16 cellular contexts compared by ENCODE assay signal in the genomic region with DNA sequence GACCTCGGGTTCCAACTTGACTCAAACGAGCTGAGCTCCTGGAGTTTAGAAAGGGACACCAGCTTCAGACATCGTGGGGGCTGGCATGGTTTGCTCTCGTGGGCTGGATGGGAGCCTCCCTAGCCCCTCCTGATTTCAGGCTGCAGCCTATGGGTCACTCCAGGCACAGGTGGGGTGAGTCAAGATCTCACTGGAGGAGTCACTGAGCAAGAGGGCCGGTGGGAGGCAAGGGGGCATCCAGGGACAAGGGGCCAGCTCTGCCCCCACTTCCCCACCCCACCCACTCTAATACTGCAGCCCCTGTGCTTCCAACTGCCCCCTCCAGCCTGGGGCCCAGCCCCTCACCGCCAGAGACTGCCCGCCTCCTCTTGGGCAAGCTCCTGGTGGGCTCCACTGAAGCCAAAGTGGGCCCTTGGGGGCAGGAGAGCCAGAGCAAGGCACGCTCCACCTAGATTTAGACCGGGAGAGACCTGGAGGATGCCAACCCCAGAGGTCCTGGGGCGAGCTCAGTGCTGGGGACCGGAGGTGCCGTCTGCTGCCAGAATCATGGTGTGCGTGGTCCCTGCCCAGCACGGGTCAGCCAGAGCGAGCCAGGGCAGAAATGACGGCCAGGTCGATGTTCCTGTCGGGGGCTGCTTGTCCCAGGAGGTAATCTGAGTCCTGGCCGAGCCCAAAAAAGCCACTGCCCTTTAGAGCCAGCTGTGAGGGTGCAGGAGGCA. TPM values are rescaled to one million over a fixed set of nuclear protein-coding genes. Genes with fewer than 3 reads are reported as not detected.
DNase-seq lines count a peak whose midpoint lies in the region; ATAC-seq, FAIRE-seq and TF ChIP-seq lines count a peak whose summit lies in the region.
"Had no signal": no experiment of that assay in that cellular context is flagged by ENCODE, and none has a peak within 500 bp of the region (broad histone marks: within the 10 kb centered on the region; RNA-seq: fewer than 3 reads in every experiment).

No MANE protein-coding gene starts in this region.

- no peaks in the 10 kb centered on the region for H3K36me3 ChIP-seq in CD4-positive, alpha-beta memory T cell (ENCODE audit: insufficient read depth, low read length)
- H3K36me3 ChIP-seq in Panc1 (ENCODE audit: control insufficient read depth, insufficient read depth, low read length) (peaks cover 4% of the 10 kb centered on the region), kidney (ENCODE audit: control insufficient read depth in 1 of 2, insufficient read depth in 2 of 2, low read length in 2 of 2) (no peaks in the 10 kb centered on the region), stomach smooth muscle (ENCODE audit: control insufficient read depth in 2 of 2, insufficient read depth in 2 of 2, low read length in 2 of 2) (peaks cover 2 to 4% of the 10 kb centered on the region in 2 donors), neural progenitor cell (no peaks in the 10 kb centered on the region)

- no peak for DNase-seq in CD4-positive, alpha-beta memory T cell
- DNase-seq in Panc1 (ENCODE audit: low read depth, low spot score) (no peak), kidney (peak; percentile 77), left lobe of liver (ENCODE audit: low spot score) (no peak), neural progenitor cell (ENCODE audit: low spot score) (no peak)
- DNase-seq: activated B cell treated with CpG ODN at 0.5 μM for 24 hours; activated CD8-positive, alpha-beta memory T cell treated with anti-CD3 and anti-CD28 coated beads, Interleukin-2, amount 50 U/mL, for 4 hours; COR-L47; H9; MG63; NCI-H2171 treated with DMSO at 0.1 percent for 48 hours; SW 1271 had no signal

- no peaks in the 10 kb centered on the region for H3K9me3 ChIP-seq in CD4-positive, alpha-beta memory T cell (ENCODE audit: control insufficient read depth in 1 of 2, low read length in 2 of 2)
- H3K9me3 ChIP-seq in Panc1 (ENCODE audit: control insufficient read depth, insufficient read depth, low read depth, low read length): no peaks in the 10 kb centered on the region
- no peaks in the 10 kb centered on the region for H3K9me3 ChIP-seq in kidney (ENCODE audit: control insufficient read depth in 1 of 2, low read length in 2 of 2)
- no peaks in the 10 kb centered on the region for H3K9me3 ChIP-seq in stomach smooth muscle (ENCODE audit: control insufficient read depth in 2 of 2, low read length in 2 of 2)
- no peaks in the 10 kb centered on the region for H3K9me3 ChIP-seq in neural progenitor cell (ENCODE audit: low read depth)
- H3K9me3 ChIP-seq: MG63 had no signal

- H3K4me3 Mint-ChIP-seq in CD4-positive, alpha-beta memory T cell: peak overlapping the region in 1 of 8 donors; percentile 25
- no peak overlapping the region for H3K4me3 Mint-ChIP-seq in neural progenitor cell
- H3K4me3 Mint-ChIP-seq: activated B cell treated with CpG ODN at 0.5 μM for 24 hours, H9, memory B cell had no signal

- H3F3A ChIP-seq in neural progenitor cell (ENCODE audit: low read depth): peaks cover 33% of the 10 kb centered on the region

- H3K27ac Mint-ChIP-seq in CD4-positive, alpha-beta memory T cell: peak overlapping the region in 5 of 7 donors; percentile 37 to 82 (median 74)
- H3K27ac Mint-ChIP-seq in neural progenitor cell: no peak overlapping the region
- H3K27ac Mint-ChIP-seq: activated B cell treated with CpG ODN at 0.5 μM for 24 hours, H9 had no signal

- no peak overlapping the region for H3K4me3 ChIP-seq in CD4-positive, alpha-beta memory T cell (ENCODE audit: low read length in 2 of 2)
- H3K4me3 ChIP-seq in Panc1 (ENCODE audit: low read depth in 2 of 2, low read length in 2 of 2) (peak overlapping the region in 1 of 2 experiments; percentile 24; a peak in 2 of 4 replicates), kidney (ENCODE audit: low read length in 2 of 2) (no peak overlapping the region), stomach smooth muscle (ENCODE audit: low read length in 2 of 2) (no peak overlapping the region), neural progenitor cell (no peak overlapping the region)
- H3K4me3 ChIP-seq: MG63 had no signal

- no peaks in the 10 kb centered on the region for H3K27me3 Mint-ChIP-seq in CD4-positive, alpha-beta memory T cell
- H3K27me3 Mint-ChIP-seq in neural progenitor cell (ENCODE audit: insufficient read depth, low read depth): peaks cover 7% of the 10 kb centered on the region
- H3K27me3 Mint-ChIP-seq: activated B cell treated with CpG ODN at 0.5 μM for 24 hours, memory B cell had no signal

- no peak overlapping the region for H3K4me2 ChIP-seq in neural progenitor cell

- in situ Hi-C loops in Panc1 (cut with HindIII; ENCODE audit: low pct_unique_long_range_greater_than_20kb, low sequenced_read_pairs): no loop called here

- H3K9ac ChIP-seq in kidney (ENCODE audit: low read length in 2 of 2) (peak overlapping the region in 1 of 2 donors; percentile 34), stomach smooth muscle (ENCODE audit: low read length in 2 of 2) (no peak overlapping the region), neural progenitor cell (no peak overlapping the region)

- FAIRE-seq in kidney (lab: Jason Lieb, UNC): no peak

- no peaks in the 10 kb centered on the region for H3K79me2 ChIP-seq in neural progenitor cell (ENCODE audit: low read depth)

- intact Hi-C loops in CD4-positive, alpha-beta memory T cell (cut with micrococcal nuclease): loop anchor here (5.0 to 10.0 kb wide), 2 partner anchors 177 to 200 kb away; a partner anchor contains a TSS
- intact Hi-C loops in Panc1 (cut with micrococcal nuclease; ENCODE audit: unreplicated experiment): loop anchor here (10.0 kb wide), 1 partner anchor 130 kb away; no protein-coding TSS in a partner anchor
- intact Hi-C loops in kidney (cut with DNase I): loop anchor here (10.0 kb wide), 1 partner anchor 90 kb away; no protein-coding TSS in a partner anchor

- peaks cover 6 to 47% (median 30%) of the 10 kb centered on the region in 4 donors for H3K4me1 Mint-ChIP-seq in CD4-positive, alpha-beta memory T cell
- peaks cover 6% of the 10 kb centered on the region for H3K4me1 Mint-ChIP-seq in neural progenitor cell

- peaks cover 60% of the 10 kb centered on the region for H3K4me1 ChIP-seq in CD4-positive, alpha-beta memory T cell (ENCODE audit: insufficient read depth, low read length)
- peaks cover 83% of the 10 kb centered on the region for H3K4me1 ChIP-seq in Panc1 (ENCODE audit: control insufficient read depth, insufficient read depth, low read length)
- peaks cover 24 to 62% of the 10 kb centered on the region in 2 donors for H3K4me1 ChIP-seq in kidney (ENCODE audit: control insufficient read depth in 1 of 2, insufficient read depth in 1 of 2, low read depth in 1 of 2, low read length in 2 of 2)
- peaks cover 74% of the 10 kb centered on the region for H3K4me1 ChIP-seq in stomach smooth muscle (ENCODE audit: control insufficient read depth, insufficient read depth, low read length)
- peaks cover 25% of the 10 kb centered on the region for H3K4me1 ChIP-seq in neural progenitor cell

- ATAC-seq in Panc1: no peak
- no peak for ATAC-seq in HG03095 (IDR thresholded peaks at IDR 0.05; ENCODE audit: unreplicated experiment)
- no peak for ATAC-seq in HG02885 (IDR thresholded peaks at IDR 0.05; ENCODE audit: poor library complexity, unreplicated experiment)
- ATAC-seq in left lobe of liver: no peak

- POLR2A ChIA-PET in CD4-positive, alpha-beta memory T cell (lab: Charles Lee; ENCODE audit: partially characterized antibody): interaction anchor here (0.6 to 6.5 kb wide), 9 partner anchors 21 to 87 kb away, joined by 3 to 47 read pairs (median 7); a partner anchor contains a TSS
- POLR2A ChIA-PET in Panc1 (lab: Charles Lee): interaction anchor here (0.5 kb wide), 2 partner anchors 30 to 251 kb away, joined by 4 to 5 read pairs; no protein-coding TSS in a partner anchor

- CTCF ChIA-PET in CD4-positive, alpha-beta memory T cell (lab: Charles Lee; ENCODE audit: partially characterized antibody): interaction anchor here (0.8 to 4.2 kb wide), 20 partner anchors 9 to 206 kb away, joined by 3 to 57 read pairs (median 6); a partner anchor contains a TSS
- CTCF ChIA-PET in Panc1 (lab: Charles Lee): no interaction called here

- H4K20me1 ChIP-seq in neural progenitor cell (ENCODE audit: low read depth): peaks cover 82% of the 10 kb centered on the region

- no TSS peak for BruUV-seq in Panc1 (replicated peaks; lab: Mats Ljungman, UMichigan)

- TF ChIP-seq CTCF in Panc1 (IDR thresholded peaks at IDR 0.05) (no peak), kidney (IDR thresholded peaks at IDR 0.05; ENCODE audit: borderline replicate concordance, extremely low read depth, insufficient read depth) (no peak), neural progenitor cell (IDR thresholded peaks at IDR 0.05) (no peak)

- peaks cover 0 to 9% of the 10 kb centered on the region in 2 donors for H3K36me3 Mint-ChIP-seq in CD4-positive, alpha-beta memory T cell
- H3K36me3 Mint-ChIP-seq in neural progenitor cell: peaks cover 1% of the 10 kb centered on the region

- H3K27me3 ChIP-seq in CD4-positive, alpha-beta memory T cell (ENCODE audit: insufficient read depth, low read length): no peaks in the 10 kb centered on the region
- H3K27me3 ChIP-seq in Panc1 (ENCODE audit: control insufficient read depth, insufficient read depth, low read length) (no peaks in the 10 kb centered on the region), stomach smooth muscle (ENCODE audit: control insufficient read depth in 1 of 2, insufficient read depth in 2 of 2, low read length in 2 of 2) (no peaks in the 10 kb centered on the region), neural progenitor cell (peaks cover 23% of the 10 kb centered on the region)
- H3K27me3 ChIP-seq: MG63 had no signal

- H2AFZ ChIP-seq in neural progenitor cell (replicated peaks): no peak overlapping the region

- H3K27ac ChIP-seq in CD4-positive, alpha-beta memory T cell (ENCODE audit: low read depth, low read length): no peak overlapping the region
- peak overlapping the region; percentile 94 for H3K27ac ChIP-seq in Panc1 (ENCODE audit: low read length)
- H3K27ac ChIP-seq in kidney (ENCODE audit: low read depth in 2 of 2, low read length in 2 of 2): peak overlapping the region in 1 of 2 donors; percentile 63
- H3K27ac ChIP-seq in stomach smooth muscle (ENCODE audit: low read length): peak overlapping the region; percentile 66
- H3K27ac ChIP-seq in neural progenitor cell: no peak overlapping the region

- peaks cover 0 to 3% (median 0%) of the 10 kb centered on the region in 8 donors for H3K9me3 Mint-ChIP-seq in CD4-positive, alpha-beta memory T cell
- no peaks in the 10 kb centered on the region for H3K9me3 Mint-ChIP-seq in neural progenitor cell
- H3K9me3 Mint-ChIP-seq: activated B cell treated with CpG ODN at 0.5 μM for 24 hours, H9, memory B cell had no signal

RNA-seq across cellular contexts. Expression of a gene that starts 6.4 kb away (rescaled TPM):
- 10 to 100 TPM; 30.3 to 31.4 TPM for total RNA-seq in CD4-positive, alpha-beta memory T cell
- polyA plus RNA-seq in CD4-positive, alpha-beta memory T cell: 1 to 10 TPM; 1.4 to 5.6 TPM
- total RNA-seq in Panc1 (2021; ENCODE audit: unreplicated experiment) (581 TPM), kidney (85.7 TPM), left lobe of liver (6.9 TPM), neural progenitor cell (ENCODE audit: low replicate concordance) (21.0 and 82.9 TPM in 2 replicates)
- polyA plus RNA-seq in Panc1 (2012; ENCODE audit: insufficient read length): 1,387 TPM
- polyA plus RNA-seq in kidney (ENCODE audit: insufficient read depth, low read depth, low replicate concordance): 28.8 TPM

RNA-seq across cellular contexts. Expression of a gene that starts 22.6 kb away (rescaled TPM):
- 10 to 100 TPM; 80.5 to 88.7 TPM for total RNA-seq in CD4-positive, alpha-beta memory T cell
- polyA plus RNA-seq in CD4-positive, alpha-beta memory T cell: 10 to 100 TPM; 41.6 to 43.6 TPM
- total RNA-seq in Panc1 (2021; ENCODE audit: unreplicated experiment): 63.6 TPM
- polyA plus RNA-seq in Panc1 (2012; ENCODE audit: insufficient read length): 59.2 TPM
- 79.4 TPM for total RNA-seq in kidney
- 46.7 TPM for polyA plus RNA-seq in kidney (ENCODE audit: insufficient read depth, low read depth, low replicate concordance)
- total RNA-seq in left lobe of liver: 32.8 TPM
- 15.0 and 29.8 TPM in 2 replicates for total RNA-seq in neural progenitor cell (ENCODE audit: low replicate concordance)

RNA-seq across cellular contexts. Expression of a gene that starts 38.3 kb away (rescaled TPM):
- 100 to 1,000 TPM; 182 TPM for total RNA-seq in CD4-positive, alpha-beta memory T cell
- polyA plus RNA-seq in CD4-positive, alpha-beta memory T cell: 10 to 100 TPM; 31.6 to 77.2 TPM
- 234 TPM for total RNA-seq in Panc1 (2021; ENCODE audit: unreplicated experiment)
- 316 TPM for polyA plus RNA-seq in Panc1 (2012; ENCODE audit: insufficient read length)
- total RNA-seq in kidney: 160 TPM
- polyA plus RNA-seq in kidney (ENCODE audit: insufficient read depth, low read depth, low replicate concordance): 69.7 TPM
- 49.6 TPM for total RNA-seq in left lobe of liver
- 41.5 and 60.7 TPM in 2 replicates for total RNA-seq in neural progenitor cell (ENCODE audit: low replicate concordance)

Comparison
In these comparisons a context has a peak if more than half of its experiments do, and no peak if none do; other contexts are left out.
1. H3K27ac ChIP-seq: peak in Panc1 (single experiment) and stomach smooth muscle (single experiment); none in CD4-positive, alpha-beta memory T cell (single experiment) and neural progenitor cell (single experiment).